ENCODE assay signal across 17 cellular contexts in the genomic region with DNA sequence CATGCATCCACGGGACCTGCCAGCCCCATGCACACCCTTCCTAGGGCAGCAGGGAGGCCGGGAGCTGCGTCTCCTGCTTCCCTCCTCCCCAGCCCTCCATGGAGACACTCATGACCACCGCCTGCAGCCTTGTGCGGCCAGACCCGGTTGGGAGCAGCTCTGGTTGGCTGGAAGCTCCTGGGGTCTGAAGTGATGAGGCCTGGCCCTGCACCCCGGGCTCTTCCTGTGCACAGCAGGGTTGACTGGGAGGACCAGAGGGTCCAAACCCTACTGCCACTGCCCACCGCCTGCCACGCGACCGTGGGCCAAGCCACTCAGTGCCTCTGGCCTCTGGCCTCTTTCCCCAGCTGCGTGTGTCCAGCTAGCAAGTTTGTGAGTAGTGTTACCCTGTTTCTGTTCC.
"Had no signal": no experiment of that assay in that cellular context is flagged by ENCODE, and none has a peak within 500 bp of the region (broad histone marks: within the 10 kb centered on the region; RNA-seq: fewer than 3 reads in every experiment).

No MANE protein-coding gene starts in this region.

- H3K9me3 ChIP-seq: adrenal gland, gastrocnemius medialis, heart right ventricle, right atrium auricular region, testis had no signal

- H3K27me3 ChIP-seq: adrenal gland, right atrium auricular region, testis had no signal

- H3K4me1 ChIP-seq: adrenal gland, gastrocnemius medialis, heart right ventricle, right atrium auricular region, testis had no signal

- H3K4me3 ChIP-seq: adrenal gland, gastrocnemius medialis, heart right ventricle, right atrium auricular region, testis had no signal

- DNase-seq: activated CD4-positive, alpha-beta T cell treated with anti-CD3 and anti-CD28 coated beads for 4 hours; activated CD8-positive, alpha-beta memory T cell treated with anti-CD3 and anti-CD28 coated beads, Interleukin-2, amount 50 U/mL, for 4 hours; activated CD8-positive, alpha-beta T cell treated with anti-CD3 and anti-CD28 coated beads for 36 hours; activated naive CD4-positive, alpha-beta T cell treated with anti-CD3 and anti-CD28 coated beads, Interleukin-2, amount 50 U/mL, for 16 hours; central memory CD4-positive, alpha-beta T cell; cortex of kidney; effector CD8-positive, alpha-beta T cell; gastrocnemius medialis; heart right ventricle; stimulated activated CD4-positive, alpha-beta T cell treated with anti-CD3 and anti-CD28 coated beads, Interleukin-12 subunit alpha, Interleukin-12 subunit beta, amount 100 ng/mL, for 4 hours; stimulated activated CD4-positive, alpha-beta T cell treated with anti-CD3 and anti-CD28 coated beads, Interleukin-2, amount 100 ng/mL, for 48 hours; stimulated activated naive CD8-positive, alpha-beta T cell treated with anti-CD3 and anti-CD28 coated beads, Interleukin-15, Interleukin-2, amounts not matched to agents 100 U/mL and 50 U/mL, for 24 hours; testis had no signal

- FAIRE-seq: keratinocyte, urothelium cell line had no signal

- H3K27ac ChIP-seq: adrenal gland, gastrocnemius medialis, heart right ventricle, right atrium auricular region, testis had no signal

- H3K36me3 ChIP-seq: adrenal gland, gastrocnemius medialis, heart right ventricle, right atrium auricular region had no signal
